ENCODE assay signal across 36 cellular contexts in genomic region chr2:240742602-240743095, GRCh38. TPM values are rescaled to one million over a fixed set of nuclear protein-coding genes. Genes with fewer than 3 reads are reported as not detected.
"Had no signal": no experiment of that assay in that cellular context is flagged by ENCODE, and none has a peak within 500 bp of the region (broad histone marks: within the 10 kb centered on the region; RNA-seq: fewer than 3 reads in every experiment).

No MANE protein-coding gene starts in this region.

- H3K4me1 Mint-ChIP-seq: activated CD4-positive, alpha-beta T cell treated with anti-CD3 and anti-CD28 coated beads, Interleukin-2, amount 10 ng/mL, durations not matched to agents 7 days and 5 days; activated naive CD8-positive, alpha-beta T cell treated with anti-CD3 and anti-CD28 coated beads, Interleukin-2, amount 10 ng/mL, durations not matched to agents 7 days and 5 days; brain; stimulated activated memory B cell treated with anti-CD40 and anti-IgM and Interleukin-4, amounts not matched to agents 10 μg/mL and 1 μg/mL and 100 μg/mL, for 72 hours had no signal

- H3K9me3 ChIP-seq: ascending aorta, heart left ventricle, left ventricle myocardium inferior, neutrophil, uterus had no signal

- H3K27ac Mint-ChIP-seq: activated CD4-positive, alpha-beta memory T cell treated with anti-CD3 and anti-CD28 coated beads, Interleukin-2, amount 10 ng/mL, durations not matched to agents 7 days and 5 days; activated CD4-positive, alpha-beta T cell treated with anti-CD3 and anti-CD28 coated beads, Interleukin-2, amount 10 ng/mL, durations not matched to agents 7 days and 5 days; activated CD8-positive, alpha-beta memory T cell treated with anti-CD3 and anti-CD28 coated beads, Interleukin-2, amount 10 ng/mL, durations not matched to agents 7 days and 5 days; activated naive CD8-positive, alpha-beta T cell treated with anti-CD3 and anti-CD28 coated beads, Interleukin-2, amount 10 ng/mL, durations not matched to agents 7 days and 5 days; natural killer cell treated with Interleukin-12 subunit alpha and Interleukin-12 subunit beta and Interleukin-15 and Interleukin-18, amount 100 ng/mL, for 72 hours; stimulated activated memory B cell treated with anti-CD40 and anti-IgM and Interleukin-4, amounts not matched to agents 10 μg/mL and 1 μg/mL and 100 μg/mL, for 72 hours had no signal

- H3K27me3 Mint-ChIP-seq: activated CD4-positive, alpha-beta memory T cell treated with anti-CD3 and anti-CD28 coated beads, Interleukin-2, amount 10 ng/mL, durations not matched to agents 7 days and 5 days; activated CD4-positive, alpha-beta T cell treated with anti-CD3 and anti-CD28 coated beads, Interleukin-2, amount 10 ng/mL, durations not matched to agents 7 days and 5 days; activated CD8-positive, alpha-beta memory T cell treated with anti-CD3 and anti-CD28 coated beads, Interleukin-2, amount 10 ng/mL, durations not matched to agents 7 days and 5 days; activated naive CD8-positive, alpha-beta T cell treated with anti-CD3 and anti-CD28 coated beads, Interleukin-2, amount 10 ng/mL, durations not matched to agents 7 days and 5 days; type B pancreatic cell had no signal

- DNase-seq: activated CD4-positive, alpha-beta memory T cell treated with anti-CD3 and anti-CD28 coated beads, Interleukin-2, amount 10 ng/mL, durations not matched to agents 7 days and 5 days; activated CD4-positive, alpha-beta T cell treated with anti-CD3 and anti-CD28 coated beads, Interleukin-2, amount 10 ng/mL, durations not matched to agents 7 days and 5 days; activated CD4-positive, CD25-positive, alpha-beta regulatory T cell treated with anti-CD3 and anti-CD28 coated beads, Interleukin-2, amount 50 U/mL, for 72 hours; activated CD8-positive, alpha-beta memory T cell treated with anti-CD3 and anti-CD28 coated beads, Interleukin-2, amount 10 ng/mL, durations not matched to agents 7 days and 5 days; activated naive CD4-positive, alpha-beta T cell treated with Interleukin-2 at 50 U/mL for 16 hours; activated naive CD8-positive, alpha-beta T cell treated with anti-CD3 and anti-CD28 coated beads, Interleukin-2, amount 10 ng/mL, durations not matched to agents 7 days and 5 days; activated T-cell treated with anti-CD3 and anti-CD28 coated beads, Interleukin-2, amount 50 U/mL, for 48 hours; effector memory CD8-positive, alpha-beta T cell; foreskin fibroblast; heart left ventricle; hypothalamus; left ventricle myocardium inferior; mesendoderm; stimulated activated CD4-positive, alpha-beta T cell treated with anti-CD3 and anti-CD28 coated beads, Interleukin-4, amount 100 ng/mL, for 24 hours; stimulated activated naive CD8-positive, alpha-beta T cell treated with anti-CD3 and anti-CD28 coated beads, Interleukin-15, amount 100 ng/mL, for 72 hours; substantia nigra; uterus had no signal

- H3K4me3 Mint-ChIP-seq: activated CD4-positive, alpha-beta memory T cell treated with anti-CD3 and anti-CD28 coated beads, Interleukin-2, amount 10 ng/mL, durations not matched to agents 7 days and 5 days; activated CD4-positive, alpha-beta T cell treated with anti-CD3 and anti-CD28 coated beads, Interleukin-2, amount 10 ng/mL, durations not matched to agents 7 days and 5 days; activated CD8-positive, alpha-beta memory T cell treated with anti-CD3 and anti-CD28 coated beads, Interleukin-2, amount 10 ng/mL, durations not matched to agents 7 days and 5 days; activated naive CD8-positive, alpha-beta T cell treated with anti-CD3 and anti-CD28 coated beads, Interleukin-2, amount 10 ng/mL, durations not matched to agents 7 days and 5 days; brain; effector memory CD8-positive, alpha-beta T cell; natural killer cell treated with Interleukin-12 subunit alpha and Interleukin-12 subunit beta and Interleukin-15 and Interleukin-18, amount 100 ng/mL, for 72 hours; stimulated activated memory B cell treated with anti-CD40 and anti-IgM and Interleukin-4, amounts not matched to agents 10 μg/mL and 1 μg/mL and 100 μg/mL, for 72 hours; stimulated activated naive CD8-positive, alpha-beta T cell treated with anti-CD3 and anti-CD28 coated beads, Interleukin-15, amount 100 ng/mL, for 72 hours; type B pancreatic cell had no signal

- H3K4me1 ChIP-seq: ascending aorta, heart left ventricle, left ventricle myocardium inferior, uterus had no signal

- ATAC-seq: activated CD8-positive, alpha-beta memory T cell treated with anti-CD3 and anti-CD28 coated beads, Interleukin-2, amount 10 ng/mL, durations not matched to agents 7 days and 5 days; effector memory CD8-positive, alpha-beta T cell; heart left ventricle; natural killer cell treated with Interleukin-12 subunit alpha and Interleukin-12 subunit beta and Interleukin-15 and Interleukin-18, amount 100 ng/mL, for 72 hours; sciatic nerve; stimulated activated memory B cell treated with anti-CD40 and anti-IgM and Interleukin-4, amounts not matched to agents 10 μg/mL and 1 μg/mL and 100 μg/mL, for 72 hours; stimulated activated naive CD8-positive, alpha-beta T cell treated with anti-CD3 and anti-CD28 coated beads, Interleukin-15, amount 100 ng/mL, for 72 hours had no signal

- H3K27me3 ChIP-seq: ascending aorta, cardiac muscle cell, heart left ventricle, uterus had no signal

- H3K36me3 Mint-ChIP-seq: activated CD8-positive, alpha-beta memory T cell treated with anti-CD3 and anti-CD28 coated beads, Interleukin-2, amount 10 ng/mL, durations not matched to agents 7 days and 5 days; activated naive CD8-positive, alpha-beta T cell treated with anti-CD3 and anti-CD28 coated beads, Interleukin-2, amount 10 ng/mL, durations not matched to agents 7 days and 5 days; natural killer cell treated with Interleukin-12 subunit alpha and Interleukin-12 subunit beta and Interleukin-15 and Interleukin-18, amount 100 ng/mL, for 72 hours; stimulated activated memory B cell treated with anti-CD40 and anti-IgM and Interleukin-4, amounts not matched to agents 10 μg/mL and 1 μg/mL and 100 μg/mL, for 72 hours had no signal

- H3K9me3 Mint-ChIP-seq: activated CD4-positive, alpha-beta memory T cell treated with anti-CD3 and anti-CD28 coated beads, Interleukin-2, amount 10 ng/mL, durations not matched to agents 7 days and 5 days; activated CD4-positive, alpha-beta T cell treated with anti-CD3 and anti-CD28 coated beads, Interleukin-2, amount 10 ng/mL, durations not matched to agents 7 days and 5 days; activated naive CD8-positive, alpha-beta T cell treated with anti-CD3 and anti-CD28 coated beads, Interleukin-2, amount 10 ng/mL, durations not matched to agents 7 days and 5 days; brain; effector memory CD8-positive, alpha-beta T cell; natural killer cell treated with Interleukin-12 subunit alpha and Interleukin-12 subunit beta and Interleukin-15 and Interleukin-18, amount 100 ng/mL, for 72 hours; stimulated activated memory B cell treated with anti-CD40 and anti-IgM and Interleukin-4, amounts not matched to agents 10 μg/mL and 1 μg/mL and 100 μg/mL, for 72 hours; stimulated activated naive CD8-positive, alpha-beta T cell treated with anti-CD3 and anti-CD28 coated beads, Interleukin-15, amount 100 ng/mL, for 72 hours; type B pancreatic cell had no signal

- H3K27ac ChIP-seq: ascending aorta, cardiac muscle cell, coronary artery, heart left ventricle, left ventricle myocardium inferior, neutrophil, skin epidermis, uterus, VCaP had no signal

RNA-seq across cellular contexts. Expression of gene AQP12A, which starts 51.0 kb away (rescaled TPM):
- total RNA-seq: activated CD4-positive, alpha-beta memory T cell treated with anti-CD3 and anti-CD28 coated beads, Interleukin-2, amount 10 ng/mL, durations not matched to agents 7 days and 5 days; activated CD4-positive, alpha-beta T cell treated with anti-CD3 and anti-CD28 coated beads, Interleukin-2, amount 10 ng/mL, durations not matched to agents 7 days and 5 days; activated CD8-positive, alpha-beta memory T cell treated with anti-CD3 and anti-CD28 coated beads, Interleukin-2, amount 10 ng/mL, durations not matched to agents 7 days and 5 days; activated naive CD8-positive, alpha-beta T cell treated with anti-CD3 and anti-CD28 coated beads, Interleukin-2, amount 10 ng/mL, durations not matched to agents 7 days and 5 days; ascending aorta; cardiac muscle cell; cerebellum; endothelial cell of umbilical vein; heart left ventricle; left ventricle myocardium inferior; lung; mononuclear cell; natural killer cell treated with Interleukin-12 subunit alpha and Interleukin-12 subunit beta and Interleukin-15 and Interleukin-18, amount 100 ng/mL, for 72 hours; osteocyte; posterior vena cava; renal cortical epithelial cell; sciatic nerve; T-helper 1 cell treated with Interleukin-12 subunit alpha and Interleukin-12 subunit beta and Interleukin-4 antibody, amounts not matched to agents 30 ng/mL and 1 ng/mL, for 36 hours; uterus had no signal

RNA-seq across cellular contexts. Expression of gene AQP12B, which starts 60.0 kb away (rescaled TPM):
- total RNA-seq: activated CD4-positive, alpha-beta memory T cell treated with anti-CD3 and anti-CD28 coated beads, Interleukin-2, amount 10 ng/mL, durations not matched to agents 7 days and 5 days; activated CD4-positive, alpha-beta T cell treated with anti-CD3 and anti-CD28 coated beads, Interleukin-2, amount 10 ng/mL, durations not matched to agents 7 days and 5 days; activated CD8-positive, alpha-beta memory T cell treated with anti-CD3 and anti-CD28 coated beads, Interleukin-2, amount 10 ng/mL, durations not matched to agents 7 days and 5 days; activated naive CD8-positive, alpha-beta T cell treated with anti-CD3 and anti-CD28 coated beads, Interleukin-2, amount 10 ng/mL, durations not matched to agents 7 days and 5 days; ascending aorta; cardiac muscle cell; cerebellum; endothelial cell of umbilical vein; heart left ventricle; left ventricle myocardium inferior; mononuclear cell; natural killer cell treated with Interleukin-12 subunit alpha and Interleukin-12 subunit beta and Interleukin-15 and Interleukin-18, amount 100 ng/mL, for 72 hours; osteocyte; renal cortical epithelial cell; sciatic nerve; T-helper 1 cell treated with Interleukin-12 subunit alpha and Interleukin-12 subunit beta and Interleukin-4 antibody, amounts not matched to agents 30 ng/mL and 1 ng/mL, for 36 hours; uterus had no signal
